11 cellular contexts compared by ENCODE assay signal in genomic region chr16:81237942-81238295, GRCh38. TPM values are rescaled to one million over a fixed set of nuclear protein-coding genes. Genes with fewer than 3 reads are reported as not detected.
DNase-seq lines count a peak whose midpoint lies in the region; ATAC-seq and TF ChIP-seq lines count a peak whose summit lies in the region.
"Had no signal": no experiment of that assay in that cellular context is flagged by ENCODE, and none has a peak within 500 bp of the region (broad histone marks: within the 10 kb centered on the region; RNA-seq: fewer than 3 reads in every experiment).

No MANE protein-coding gene starts in this region.

- H3K36me3 ChIP-seq in A673 (ENCODE audit: insufficient read depth, low read length, poor library complexity, severe bottlenecking) (no peaks in the 10 kb centered on the region), PC-9 (ENCODE audit: low read depth) (no peaks in the 10 kb centered on the region), fibroblast of lung (ENCODE audit: control insufficient read depth, insufficient read depth, low read length) (no peaks in the 10 kb centered on the region), osteoblast (ENCODE audit: insufficient read depth, low read length) (no peaks in the 10 kb centered on the region)
- no peaks in the 10 kb centered on the region for H3K36me3 ChIP-seq in effector memory CD4-positive, alpha-beta T cell (ENCODE audit: control insufficient read depth, insufficient read depth, low read length)

- H3K9me2 ChIP-seq in PC-9 (ENCODE audit: insufficient read depth) = no peaks in the 10 kb centered on the region

- H3K79me2 ChIP-seq in PC-9 (ENCODE audit: low read depth) (no peaks in the 10 kb centered on the region), fibroblast of lung (ENCODE audit: control insufficient read depth, insufficient read depth, low read length) (no peaks in the 10 kb centered on the region), osteoblast (ENCODE audit: insufficient read depth, low read length) (no peaks in the 10 kb centered on the region)

- H3K27ac ChIP-seq in A673 (ENCODE audit: low read depth, low read length, poor library complexity, severe bottlenecking) (peak overlapping the region; percentile 60), PC-9 (peak overlapping the region; percentile 43), fibroblast of lung (ENCODE audit: insufficient read depth, low read length) (no peak overlapping the region), osteoblast (ENCODE audit: low read depth, low read length) (no peak overlapping the region)
- no peak overlapping the region for H3K27ac ChIP-seq in effector memory CD4-positive, alpha-beta T cell (ENCODE audit: insufficient read depth, low read length, poor library complexity, severe bottlenecking)

- peak overlapping the region; percentile 93 for H3K4me2 ChIP-seq in PC-9
- no peak overlapping the region for H3K4me2 ChIP-seq in fibroblast of lung (ENCODE audit: extremely low read depth, insufficient read depth, low read length)
- peak overlapping the region; percentile 88 for H3K4me2 ChIP-seq in osteoblast (ENCODE audit: insufficient read depth, low read length)

- POLR2A ChIA-PET in A673 (lab: Charles Lee; ENCODE audit: low non-redundant PET) (interaction anchor here (0.6 kb wide), 1 partner anchor 412 kb away, joined by 8 read pairs; no protein-coding TSS in a partner anchor), PC-9 (lab: Charles Lee; ENCODE audit: unreplicated experiment) (interaction anchor here (0.6 kb wide), 2 partner anchors 141 to 459 kb away, joined by 4 read pairs; no protein-coding TSS in a partner anchor)

- H2AFZ ChIP-seq in PC-9 (peak overlapping the region; percentile 80), fibroblast of lung (ENCODE audit: low read length) (peak overlapping the region; percentile 76), osteoblast (ENCODE audit: low read length) (peak overlapping the region; percentile 95)

- DNase-seq in A673 (ENCODE audit: low spot score) = no peak
- no peak for DNase-seq in PC-9
- DNase-seq in fibroblast of lung (ENCODE audit: low read depth in 2 of 2) = no peak
- DNase-seq in osteoblast (ENCODE audit: insufficient read length, low spot score, missing footprints) = no peak
- DNase-seq in kidney glomerular epithelial cell (lab: John Stamatoyannopoulos, UW) = no peak
- DNase-seq in effector memory CD4-positive, alpha-beta T cell = no peak
- DNase-seq: GDM1, NCI-H446 had no signal

- intact Hi-C loops in A673 (cut with micrococcal nuclease; ENCODE audit: unreplicated experiment) (no loop called here), PC-9 (cut with micrococcal nuclease; ENCODE audit: unreplicated experiment) (no loop called here)

- H4K20me1 ChIP-seq in PC-9 (ENCODE audit: insufficient read depth) (no peaks in the 10 kb centered on the region), fibroblast of lung (ENCODE audit: control insufficient read depth, extremely low read depth, insufficient read depth, low read length) (no peaks in the 10 kb centered on the region), osteoblast (ENCODE audit: insufficient read depth, low read length) (no peaks in the 10 kb centered on the region)

- H3K27me3 ChIP-seq in A673 (replicated peaks; ENCODE audit: insufficient read depth, low read depth, low read length, poor library complexity) (no peaks in the 10 kb centered on the region), PC-9 (ENCODE audit: insufficient read depth, low read depth) (no peaks in the 10 kb centered on the region), fibroblast of lung (ENCODE audit: control insufficient read depth, insufficient read depth, low read length) (no peaks in the 10 kb centered on the region), osteoblast (ENCODE audit: insufficient read depth, low read length) (no peaks in the 10 kb centered on the region)
- H3K27me3 ChIP-seq in effector memory CD4-positive, alpha-beta T cell (replicated peaks; ENCODE audit: control insufficient read depth, insufficient read depth, low read length, poor library complexity, severe bottlenecking) = no peaks in the 10 kb centered on the region

- BruUV-seq in A673 (replicated peaks; lab: Mats Ljungman, UMichigan) (no TSS peak), PC-9 (replicated peaks; lab: Mats Ljungman, UMichigan) (no TSS peak)

- ATAC-seq in esophagus mucosa (no peak), GM21381 (IDR thresholded peaks at IDR 0.05; ENCODE audit: unreplicated experiment) (no peak)

- H3F3A ChIP-seq in PC-9 (ENCODE audit: insufficient read depth, low read depth) = peaks cover 12% of the 10 kb centered on the region

- H3K9me3 ChIP-seq in A673 (ENCODE audit: low read depth, low read length, poor library complexity, severe bottlenecking) = no peaks in the 10 kb centered on the region
- H3K9me3 ChIP-seq in PC-9 (ENCODE audit: insufficient read depth, low read depth) = no peaks in the 10 kb centered on the region; the same call in 1 of the 2 replicates
- H3K9me3 ChIP-seq in fibroblast of lung (ENCODE audit: control insufficient read depth, insufficient read depth, low read depth, low read length) = no peaks in the 10 kb centered on the region
- no peaks in the 10 kb centered on the region for H3K9me3 ChIP-seq in osteoblast (ENCODE audit: low read depth, low read length)
- no peaks in the 10 kb centered on the region for H3K9me3 ChIP-seq in effector memory CD4-positive, alpha-beta T cell (ENCODE audit: control insufficient read depth, low read length)

- TF ChIP-seq CTCF in A673 (conservative IDR thresholded peaks at IDR 0.05; ENCODE audit: low read depth, low read length) = no peak
- no peak for TF ChIP-seq CTCF in PC-9 (conservative IDR thresholded peaks at IDR 0.05)
- no peak for TF ChIP-seq CTCF in fibroblast of lung (conservative IDR thresholded peaks at IDR 0.05 in 1 of 2, IDR thresholded peaks at IDR 0.05 in 1 of 2; ENCODE audit: low read depth in 1 of 2, low read length in 2 of 2)
- TF ChIP-seq CTCF in osteoblast (IDR thresholded peaks at IDR 0.05; ENCODE audit: extremely low read depth, low read depth, low read length) = no peak

- H3K4me3 ChIP-seq in A673 (ENCODE audit: low read depth, low read length, poor library complexity, severe bottlenecking) = peak overlapping the region; percentile 34
- H3K4me3 ChIP-seq in PC-9 = peak overlapping the region; percentile 55; the same call in 1 of the 2 replicates
- peak overlapping the region in 2 of 4 experiments; percentile 29 to 58 for H3K4me3 ChIP-seq in fibroblast of lung (replicated peaks in 1 of 4; ENCODE audit: control extremely low read depth in 1 of 4, insufficient read depth in 1 of 4, low read depth in 3 of 4, low read length in 4 of 4)
- peak overlapping the region; percentile 68 for H3K4me3 ChIP-seq in osteoblast (ENCODE audit: insufficient read depth, low read length)
- H3K4me3 ChIP-seq in effector memory CD4-positive, alpha-beta T cell (ENCODE audit: insufficient read depth, low read depth, low read length, poor library complexity, severe bottlenecking) = no peak overlapping the region

- H3K9ac ChIP-seq in fibroblast of lung (ENCODE audit: insufficient read depth, low read length) = no peak overlapping the region

- peaks cover 13% of the 10 kb centered on the region for H3K4me1 ChIP-seq in A673 (ENCODE audit: insufficient read depth, low read length, poor library complexity, severe bottlenecking)
- peaks cover 17% of the 10 kb centered on the region; the same call in 1 of the 2 replicates for H3K4me1 ChIP-seq in PC-9 (replicated peaks; ENCODE audit: insufficient read depth)
- no peaks in the 10 kb centered on the region for H3K4me1 ChIP-seq in fibroblast of lung (ENCODE audit: control insufficient read depth, extremely low read depth, insufficient read depth, low read length)
- H3K4me1 ChIP-seq in osteoblast (ENCODE audit: insufficient read depth, low read length) = peaks cover 3% of the 10 kb centered on the region
- H3K4me1 ChIP-seq in effector memory CD4-positive, alpha-beta T cell (ENCODE audit: control insufficient read depth, insufficient read depth, low read length, poor library complexity, severe bottlenecking) = no peaks in the 10 kb centered on the region

- CTCF ChIA-PET in A673 (lab: Charles Lee) (interaction anchor here (0.6 to 0.9 kb wide), 2 partner anchors 19 to 383 kb away, joined by 3 to 4 read pairs; no protein-coding TSS in a partner anchor), PC-9 (lab: Charles Lee) (interaction anchor here (0.6 kb wide), 1 partner anchor 97 kb away, joined by 5 read pairs; no protein-coding TSS in a partner anchor)

RNA-seq across cellular contexts. Expression of gene BCO1, which starts 0.6 kb away (rescaled TPM):
- total RNA-seq in A673 (2021) (0.15 and 0.19 TPM in 2 replicates), PC-9 (2021) (1.4 and 1.5 TPM in 2 replicates), fibroblast of lung (under 0.01 and 0.26 TPM in 2 replicates), osteoblast (not detected in 2 replicates), esophagus mucosa (0.32 TPM)
- polyA plus RNA-seq in fibroblast of lung = 0.05 and 0.10 TPM in 2 replicates
- polyA plus RNA-seq in fibroblast of lung (2012) = not detected in 2 replicates
- not detected in 2 replicates for polyA minus RNA-seq in fibroblast of lung (ENCODE audit: low replicate concordance)
- total RNA-seq: mesenteric fat pad had no signal

Comparison
In these comparisons a context has a peak if more than half of its experiments do, and no peak if none do; other contexts are left out.
1. H3K27ac ChIP-seq: peak in A673 (single experiment) and PC-9 (single experiment); none in fibroblast of lung (single experiment), osteoblast (single experiment) and effector memory CD4-positive, alpha-beta T cell (single experiment).
2. Peak in every context shown above with its lines, with median percentiles within 50 percentile points of each other: H2AFZ ChIP-seq.